10 cellular contexts compared by ENCODE assay signal in the genomic region with DNA sequence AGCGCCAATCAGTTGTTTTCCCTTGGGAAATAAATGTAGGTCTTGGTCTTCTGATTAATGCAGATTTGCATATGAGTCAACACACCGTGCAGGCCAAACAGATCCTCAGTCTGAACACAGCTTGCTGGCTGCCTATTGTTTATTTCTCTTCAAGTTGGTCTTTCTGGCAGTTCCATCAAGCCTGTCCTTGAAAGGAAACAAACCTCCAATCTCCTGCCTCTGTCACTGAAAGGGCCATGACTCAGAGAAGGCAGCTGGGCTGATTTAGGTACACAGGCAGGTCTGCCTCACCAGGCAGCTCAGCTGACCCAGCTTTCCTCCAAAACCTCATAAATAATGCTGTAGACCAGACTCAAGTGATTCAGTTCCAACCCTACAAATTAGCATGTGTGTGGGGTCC.
DNase-seq lines count a peak whose midpoint lies in the region; ATAC-seq and TF ChIP-seq lines count a peak whose summit lies in the region.
"Had no signal": no experiment of that assay in that cellular context is flagged by ENCODE, and none has a peak within 500 bp of the region (broad histone marks: within the 10 kb centered on the region; RNA-seq: fewer than 3 reads in every experiment).

No MANE protein-coding gene starts in this region.

- no peak overlapping the region for H4K91ac ChIP-seq in H9 (ENCODE audit: insufficient read length, low read depth, low read length)

- H2BK12ac ChIP-seq in H9 (ENCODE audit: insufficient read length, low read depth, low read length), result no peak overlapping the region

- no peak overlapping the region for H3K4ac ChIP-seq in H9 (ENCODE audit: low read depth, low read length)

- CTCF ChIA-PET in SK-N-SH (lab: Yijun Ruan, JAX), result interaction anchor here (0.8 kb wide), 1 partner anchor 72 kb away, joined by 3 read pairs; no protein-coding TSS in a partner anchor

- no peak for TF ChIP-seq POLR2A in spleen (IDR thresholded peaks at IDR 0.05)

- no peak overlapping the region for H3K27ac ChIP-seq in H9 (ENCODE audit: insufficient read length, low read depth, low read length)
- peak overlapping the region; percentile 39 to 90; a peak in 3 of 4 replicates for H3K27ac ChIP-seq in SK-N-SH (ENCODE audit: low read depth in 2 of 2, low read length in 1 of 2)
- no peak overlapping the region for H3K27ac ChIP-seq in right atrium auricular region
- no peak overlapping the region for H3K27ac ChIP-seq in spleen
- H3K27ac ChIP-seq: PC-9 had no signal

- TF ChIP-seq RAD21 in SK-N-SH (IDR thresholded peaks at IDR 0.05; ENCODE audit: low read length), result no peak

- H3K23me2 ChIP-seq in H9 (ENCODE audit: insufficient read length, low read depth, low read length, poor library complexity, severe bottlenecking), result no peaks in the 10 kb centered on the region

- no CpG with 5 or more reads among the region's 2 CpGs for WGBS in H9 (ENCODE audit: extremely low coverage, insufficient read length, low lambda C conversion rate)
- 25% methylated on average over 2 of the region's 2 CpGs for WGBS in SK-N-SH (ENCODE audit: low lambda C conversion rate)
- 76 to 83% (median 81%) methylated on average over 2 of the region's 2 CpGs for WGBS in spleen, 5 donors

- H3K4me3 ChIP-seq in SK-N-SH (ENCODE audit: low read depth in 2 of 2, low read length in 1 of 2), result peak overlapping the region in 1 of 2 experiments; percentile 6; a peak in 1 of 4 replicates
- no peak overlapping the region for H3K4me3 ChIP-seq in right atrium auricular region
- no peak overlapping the region for H3K4me3 ChIP-seq in spleen
- H3K4me3 ChIP-seq: PC-9 had no signal

- H3K4me2 ChIP-seq in H9 (ENCODE audit: insufficient read depth, insufficient read length, low read length) (no peak overlapping the region), SK-N-SH (peak overlapping the region; percentile 51)
- H3K4me2 ChIP-seq: PC-9 had no signal

- no peak overlapping the region for H2BK120ac ChIP-seq in H9 (ENCODE audit: low read depth, low read length, poor library complexity, severe bottlenecking)

- no peaks in the 10 kb centered on the region for H3K79me1 ChIP-seq in H9 (ENCODE audit: insufficient read depth, low read depth, low read length, poor library complexity, severe bottlenecking)

- no peaks in the 10 kb centered on the region for H3K27me3 Mint-ChIP-seq in H9 (ENCODE audit: low read depth)

- ATAC-seq in HG02884 (IDR thresholded peaks at IDR 0.05; ENCODE audit: unreplicated experiment), result no peak

- H3K9me2 ChIP-seq in SK-N-SH, result no peaks in the 10 kb centered on the region

- no peak overlapping the region for H3T11ph ChIP-seq in H9 (ENCODE audit: low read length)

- H3K27me3 ChIP-seq in H9 (ENCODE audit: insufficient read depth, low read length) (no peaks in the 10 kb centered on the region), SK-N-SH (ENCODE audit: insufficient read depth) (no peaks in the 10 kb centered on the region), right atrium auricular region (no peaks in the 10 kb centered on the region), spleen (replicated peaks in 1 of 7) (no peaks in the 10 kb centered on the region)

- no peak overlapping the region for H3K9ac ChIP-seq in H9 (ENCODE audit: extremely low read depth, insufficient read length, low read length)
- H3K9ac ChIP-seq in SK-N-SH, result no peak overlapping the region; the same call in 1 of the 2 replicates

- intact Hi-C loops in spleen (cut with DNase I; ENCODE audit: low total_unique reads), result no loop called here

- no peaks in the 10 kb centered on the region for H3K9me3 ChIP-seq in H9 (ENCODE audit: control insufficient read depth, low read depth, low read length)
- H3K9me3 ChIP-seq in SK-N-SH, result no peaks in the 10 kb centered on the region
- H3K9me3 ChIP-seq in right atrium auricular region, result no peaks in the 10 kb centered on the region
- H3K9me3 ChIP-seq in spleen, result no peaks in the 10 kb centered on the region

- no peak overlapping the region for H3K18ac ChIP-seq in H9 (ENCODE audit: insufficient read length, low read depth, low read length)

- H3K56ac ChIP-seq in H9 (ENCODE audit: insufficient read length, low read depth, low read length), result no peak overlapping the region

- H2AK5ac ChIP-seq in H9 (ENCODE audit: insufficient read length, low read length), result no peak overlapping the region

- peaks cover 16 to 64% (median 61%) of the 10 kb centered on the region in 3 experiments for H3K36me3 Mint-ChIP-seq in H9 (ENCODE audit: insufficient read depth in 1 of 3, low read depth in 3 of 3)

- no peak overlapping the region for H2BK20ac ChIP-seq in H9 (ENCODE audit: low read depth, low read length, poor library complexity, severe bottlenecking)

- no peak overlapping the region for H3K23ac ChIP-seq in H9 (ENCODE audit: insufficient read length, low read depth, low read length)

- no peaks in the 10 kb centered on the region for H3K79me2 ChIP-seq in H9 (ENCODE audit: insufficient read depth, low read length)
- no peaks in the 10 kb centered on the region for H3K79me2 ChIP-seq in SK-N-SH (ENCODE audit: insufficient read depth)

- peak overlapping the region in 2 of 3 experiments; percentile 88 to 89; a peak in 4 of 7 replicates for H3K27ac Mint-ChIP-seq in H9

- H3K14ac ChIP-seq in H9 (ENCODE audit: insufficient read depth, low read length), result no peak overlapping the region

- POLR2A ChIA-PET in SK-N-SH (lab: Yijun Ruan, JAX), result interaction anchor here (1.1 kb wide), 1 partner anchor 23 kb away, joined by 3 read pairs; no protein-coding TSS in a partner anchor

- H2BK15ac ChIP-seq in H9 (ENCODE audit: low read depth, low read length), result no peak overlapping the region

- H2AFZ ChIP-seq in H9 (ENCODE audit: low read length), result no peak overlapping the region
- H2AFZ ChIP-seq in SK-N-SH (ENCODE audit: low read depth), result no peak overlapping the region
- H2AFZ ChIP-seq: PC-9 had no signal

- no peak overlapping the region for H2BK5ac ChIP-seq in H9 (ENCODE audit: insufficient read length, low read length)

- DNase-seq in AG09319 (ENCODE audit: extremely low read depth, low read depth), result peak; percentile 83
- DNase-seq in H9, result no peak
- no peak for DNase-seq in SK-N-SH
- peak; percentile 99 for DNase-seq in iris pigment epithelial cell (ENCODE audit: low read depth)
- DNase-seq in SKM-1 (lab: John Stamatoyannopoulos, UW; ENCODE audit: unreplicated experiment), result no peak
- DNase-seq in right atrium auricular region (ENCODE audit: low spot score), result no peak
- no peak for DNase-seq in spleen
- DNase-seq: effector CD8-positive, alpha-beta T cell had no signal

- H3F3A ChIP-seq in SK-N-SH (replicated peaks; ENCODE audit: insufficient read depth), result peaks cover 29% of the 10 kb centered on the region

- no peak overlapping the region for H3K4me3 Mint-ChIP-seq in H9

- TF ChIP-seq EP300 in SK-N-SH (IDR thresholded peaks at IDR 0.05; ENCODE audit: borderline replicate concordance in 1 of 2, low read depth in 1 of 2, low read length in 1 of 2), result no peak; a peak in 1 of 4 replicates

- no peaks in the 10 kb centered on the region for H3K9me3 Mint-ChIP-seq in H9

- H3K36me3 ChIP-seq in SK-N-SH (replicated peaks in 1 of 2; ENCODE audit: control insufficient read depth in 1 of 2, insufficient read depth in 2 of 2, low read length in 1 of 2) (peaks cover 14 to 16% of the 10 kb centered on the region in 2 experiments), right atrium auricular region (no peaks in the 10 kb centered on the region), spleen (peaks cover 0 to 83% (median 40%) of the 10 kb centered on the region in 6 donors)

- H4K8ac ChIP-seq in H9 (replicated peaks; ENCODE audit: insufficient read length, low read depth, low read length), result no peak overlapping the region

- H3K4me1 ChIP-seq in H9 (ENCODE audit: insufficient read depth, low read length) (0 out of 2 replicates have a peak, but pooled peaks cover 7% of the 10 kb centered on the region), SK-N-SH (ENCODE audit: control insufficient read depth in 1 of 2, insufficient read depth in 2 of 2, low read depth in 1 of 2, low read length in 1 of 2) (peaks cover 2 to 34% of the 10 kb centered on the region in 2 experiments), right atrium auricular region (no peaks in the 10 kb centered on the region), spleen (peaks cover 0 to 6% (median 0%) of the 10 kb centered on the region in 6 donors)

- TF ChIP-seq CTCF in AG09319 (IDR thresholded peaks at IDR 0.05; ENCODE audit: low read depth, low read length) (no peak), H9 (conservative IDR thresholded peaks at IDR 0.05) (no peak), SK-N-SH (IDR thresholded peaks at IDR 0.05) (no peak), right atrium auricular region (IDR thresholded peaks at IDR 0.05) (no peak), spleen (IDR thresholded peaks at IDR 0.05 in 8 of 11, conservative IDR thresholded peaks at IDR 0.05 in 3 of 11) (no peak)

- no peaks in the 10 kb centered on the region for H4K20me1 ChIP-seq in H9 (ENCODE audit: control insufficient read depth, insufficient read depth, insufficient read length)
- no peaks in the 10 kb centered on the region for H4K20me1 ChIP-seq in SK-N-SH (ENCODE audit: insufficient read depth)

- peaks cover 17 to 18% of the 10 kb centered on the region in 2 experiments for H3K4me1 Mint-ChIP-seq in H9

- H4K5ac ChIP-seq in H9 (ENCODE audit: insufficient read length, low read depth, low read length), result no peak overlapping the region

TF ChIP-seq in SK-N-SH, 30 proteins besides CTCF, POLR2A, EP300 and RAD21 (continues in another document):
- TF ChIP-seq FOXM1 (IDR thresholded peaks at IDR 0.05; ENCODE audit: low read depth), result no peak
- no peak for TF ChIP-seq ELF1 (IDR thresholded peaks at IDR 0.05)
- TF ChIP-seq, protein P1, sequence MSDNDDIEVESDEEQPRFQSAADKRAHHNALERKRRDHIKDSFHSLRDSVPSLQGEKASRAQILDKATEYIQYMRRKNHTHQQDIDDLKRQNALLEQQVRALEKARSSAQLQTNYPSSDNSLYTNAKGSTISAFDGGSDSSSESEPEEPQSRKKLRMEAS (IDR thresholded peaks at IDR 0.05; ENCODE audit: low read depth), result peak; percentile 21; the same call in 1 of the 2 replicates
- no peak for TF ChIP-seq EZH2phosphoT487 (IDR thresholded peaks at IDR 0.05; ENCODE audit: borderline replicate concordance, low read depth)
- TF ChIP-seq TAF1 (IDR thresholded peaks at IDR 0.05; ENCODE audit: borderline replicate concordance, low read depth, low read length), result no peak
- peak; percentile 83 for TF ChIP-seq TCF12 (IDR thresholded peaks at IDR 0.05)
- no peak for TF ChIP-seq USF2 (IDR thresholded peaks at IDR 0.05; ENCODE audit: borderline replicate concordance, low read depth, low read length)
- no peak for TF ChIP-seq GATA2 (CRISPR knock-in tag; IDR thresholded peaks at IDR 0.05)

Comparison
In these comparisons a context has a peak if more than half of its experiments do, and no peak if none do; other contexts are left out.
1. DNase-seq: peak in AG09319 (single experiment) and iris pigment epithelial cell (single experiment); none in H9 (single experiment), SK-N-SH (single experiment), SKM-1 (single experiment), right atrium auricular region (single experiment) and spleen (single experiment).
2. H3K27ac ChIP-seq: peak in SK-N-SH (2 of 2); none in H9 (single experiment), right atrium auricular region (0 of 2) and spleen (0 of 8).